Comparison of ENCODE assay signal across 1 cellular context in genomic region chr19:535017-535835, GRCh38.
TF ChIP-seq lines count a peak whose summit lies in the region.

No MANE protein-coding gene starts in this region.

TF ChIP-seq in IMR-90, 13 proteins besides CTCF, POLR2A, EP300 and RAD21 (continued from another document):
- no peak for TF ChIP-seq MAFK (IDR thresholded peaks at IDR 0.05; ENCODE audit: low read depth, low read length)
- TF ChIP-seq MAZ (IDR thresholded peaks at IDR 0.05; ENCODE audit: borderline replicate concordance, low read depth, low read length), result no peak
- TF ChIP-seq RFX5 (IDR thresholded peaks at IDR 0.05; ENCODE audit: low read depth, low read length), result no peak
- no peak for TF ChIP-seq MXI1 (IDR thresholded peaks at IDR 0.05; ENCODE audit: borderline replicate concordance, low read depth, low read length)
- no peak for TF ChIP-seq RCOR1 (IDR thresholded peaks at IDR 0.05; ENCODE audit: insufficient replicate concordance, low read length)
- TF ChIP-seq NFE2L2 (IDR thresholded peaks at IDR 0.05; ENCODE audit: low read depth, low read length), result no peak
TF ChIP-seq in IMR-90: peak in this region for 0.
